Comparison of ENCODE assay signal across 8 cellular contexts in the genomic region with DNA sequence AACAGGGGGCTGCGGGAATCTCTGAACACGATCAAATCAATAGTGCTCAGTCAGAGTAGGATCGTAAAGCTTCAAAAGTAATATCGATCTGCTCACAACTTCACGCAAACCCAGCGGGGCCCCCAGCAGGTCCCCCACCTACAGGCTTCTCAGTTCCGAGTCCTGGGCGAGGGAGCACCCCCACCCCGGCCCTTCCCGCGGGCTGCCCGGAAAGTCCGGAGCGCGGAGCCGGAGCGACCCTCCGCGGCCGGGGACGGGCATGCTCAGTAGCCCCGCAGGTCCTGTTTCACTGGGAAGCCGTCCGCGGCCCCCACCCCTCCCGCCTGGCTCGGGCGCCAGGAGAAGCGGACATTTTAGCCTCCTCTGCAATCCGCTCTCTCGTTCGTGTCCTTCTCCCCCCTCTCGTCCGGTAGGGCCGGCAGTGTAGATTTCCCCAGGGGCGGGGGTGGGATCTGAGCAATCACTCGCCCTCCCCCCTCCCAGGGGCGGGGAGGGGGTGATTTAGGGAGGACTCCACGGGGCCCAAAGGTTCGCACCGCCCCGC. TPM values are rescaled to one million over a fixed set of nuclear protein-coding genes. Genes with fewer than 3 reads are reported as not detected.
DNase-seq lines count a peak whose midpoint lies in the region; ATAC-seq lines count a peak whose summit lies in the region.

No MANE protein-coding gene starts in this region.

- H3K36me3 ChIP-seq in mesodermal cell (ENCODE audit: control insufficient read depth, insufficient read depth, low read length), result no peaks in the 10 kb centered on the region

- peak; percentile 8 for ATAC-seq in GM18517 (IDR thresholded peaks at IDR 0.05; ENCODE audit: unreplicated experiment)

- DNase-seq in ACHN (peak; percentile 88), HK-2 (ENCODE audit: unreplicated experiment) (peak; percentile 79), NCI-H774 (lab: John Stamatoyannopoulos, UW) (peak; percentile 85), epithelial cell of prostate (ENCODE audit: low read depth, low spot score) (no peak)
- DNase-seq in activated CD8-positive, alpha-beta memory T cell treated with anti-CD3 and anti-CD28 coated beads, Interleukin-2, amount 50 U/mL, for 4 hours, result peak; percentile 25
- DNase-seq in stimulated activated CD8-positive, alpha-beta memory T cell treated with anti-CD3 and anti-CD28 coated beads, Interleukin-4, amount 100 ng/mL, for 48 hours, result peak; percentile 65

- H3K27ac ChIP-seq in epithelial cell of prostate, result peak overlapping the region; percentile 98
- H3K27ac ChIP-seq in mesodermal cell (ENCODE audit: low read depth, low read length, severe bottlenecking), result peak overlapping the region; percentile 99

- H3K4me1 ChIP-seq in mesodermal cell (ENCODE audit: control insufficient read depth, insufficient read depth, low read length, poor library complexity, severe bottlenecking), result peaks cover 16% of the 10 kb centered on the region

- peak overlapping the region; percentile 53 for H3K4me3 ChIP-seq in mesodermal cell (ENCODE audit: extremely low read depth, insufficient read depth, low read length, poor library complexity, severe bottlenecking)

- 0% methylated on average over 13 to 20 of the region's 42 CpGs for WGBS in mesodermal cell (ENCODE audit: insufficient coverage in 2 of 2), 2 experiments

- no peaks in the 10 kb centered on the region for H3K9me3 ChIP-seq in mesodermal cell (ENCODE audit: control insufficient read depth, low read length)

- in situ Hi-C loops in ACHN (cut with HindIII; ENCODE audit: low pct_ligation_motif_present, low pct_unique_long_range_greater_than_20kb, low sequenced_read_pairs), result no loop called here

RNA-seq across cellular contexts. Expression of gene SPRED2, which starts 3.3 kb away (rescaled TPM):
- polyA plus RNA-seq in mesodermal cell (2013, experiment 1 of 2), result 76.9 TPM
- polyA plus RNA-seq in mesodermal cell (2013, experiment 2 of 2), result 65.3 TPM
